Comparison of ENCODE assay signal across 20 cellular contexts in the genomic region with DNA sequence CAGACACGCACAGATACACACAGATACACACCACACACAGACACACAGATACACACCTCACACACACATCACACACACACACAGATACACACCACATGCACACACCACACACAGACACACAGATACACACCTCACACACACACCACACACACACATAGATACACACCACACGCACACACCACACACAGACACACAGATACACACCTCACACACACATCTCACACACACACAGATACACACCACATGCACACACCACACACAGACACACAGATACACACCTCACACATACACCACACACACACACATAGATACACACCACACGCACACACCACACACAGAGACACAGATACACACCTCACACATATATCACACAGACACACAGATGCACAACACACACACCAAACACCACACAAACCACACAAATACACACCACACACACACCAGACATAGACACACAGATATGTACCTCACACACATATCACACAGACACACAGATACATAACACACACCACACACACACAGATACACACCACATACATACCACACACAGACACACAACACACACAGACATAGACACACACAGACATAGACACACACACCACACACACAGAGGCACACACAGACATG. TPM values are rescaled to one million over a fixed set of nuclear protein-coding genes. Genes with fewer than 3 reads are reported as not detected.
"Had no signal": no experiment of that assay in that cellular context is flagged by ENCODE, and none has a peak within 500 bp of the region (broad histone marks: within the 10 kb centered on the region; RNA-seq: fewer than 3 reads in every experiment).

No MANE protein-coding gene starts in this region.

- H3K27ac ChIP-seq: adrenal gland, prostate gland, right atrium auricular region, tibial nerve, vagina, WERI-Rb-1 had no signal

- H3K36me3 ChIP-seq: adrenal gland, prostate gland, right atrium auricular region, tibial nerve, vagina, WERI-Rb-1 had no signal

- DNase-seq: activated CD4-positive, alpha-beta T cell treated with anti-CD3 and anti-CD28 coated beads for 1 hour; activated gamma-delta T cell treated with Interleukin-2 at 50 U/mL for 16 hours; effector memory CD8-positive, alpha-beta T cell; foreskin fibroblast; glutamatergic neuron; mammary epithelial cell; midbrain; nephron progenitor cell; T-helper 2 cell; WERI-Rb-1 had no signal

- H3K27me3 ChIP-seq: adrenal gland, right atrium auricular region, vagina had no signal

- H3K4me3 ChIP-seq: adrenal gland, prostate gland, right atrium auricular region, tibial nerve, vagina had no signal

- H3K9me3 ChIP-seq: adrenal gland, prostate gland, vagina had no signal

- H3K4me1 ChIP-seq: prostate gland, right atrium auricular region, vagina had no signal

RNA-seq across cellular contexts. Expression of a gene that starts 24.2 kb away (rescaled TPM):
- total RNA-seq: activated CD8-positive, alpha-beta memory T cell treated with anti-CD3 and anti-CD28 coated beads for 36 hours; activated naive CD4-positive, alpha-beta T cell treated with anti-CD3 and anti-CD28 coated beads, Interleukin-2, amount 50 U/mL, for 72 hours; cardiac septum; dermis microvascular lymphatic vessel endothelial cell; left lobe of liver; mammary epithelial cell had no signal
- polyA plus RNA-seq: mammary epithelial cell had no signal
